1 cellular context compared by ENCODE assay signal in genomic region chr9:764105-764524, GRCh38.
TF ChIP-seq lines count a peak whose summit lies in the region.

No MANE protein-coding gene starts in this region.

TF ChIP-seq in SK-N-SH treated with all-trans-retinoic acid at 6 μM for 48 hours, 23 proteins besides CTCF, POLR2A, EP300 and RAD21 (continued from another document):
- TF ChIP-seq CREB5 (CRISPR knock-in tag; IDR thresholded peaks at IDR 0.05; ENCODE audit: low read depth): no peak
- TF ChIP-seq ZC3H10 (CRISPR knock-in tag; IDR thresholded peaks at IDR 0.05): no peak
TF ChIP-seq in SK-N-SH treated with all-trans-retinoic acid at 6 μM for 48 hours: peak in this region for 0.
